17 cellular contexts compared by ENCODE assay signal in the genomic region with DNA sequence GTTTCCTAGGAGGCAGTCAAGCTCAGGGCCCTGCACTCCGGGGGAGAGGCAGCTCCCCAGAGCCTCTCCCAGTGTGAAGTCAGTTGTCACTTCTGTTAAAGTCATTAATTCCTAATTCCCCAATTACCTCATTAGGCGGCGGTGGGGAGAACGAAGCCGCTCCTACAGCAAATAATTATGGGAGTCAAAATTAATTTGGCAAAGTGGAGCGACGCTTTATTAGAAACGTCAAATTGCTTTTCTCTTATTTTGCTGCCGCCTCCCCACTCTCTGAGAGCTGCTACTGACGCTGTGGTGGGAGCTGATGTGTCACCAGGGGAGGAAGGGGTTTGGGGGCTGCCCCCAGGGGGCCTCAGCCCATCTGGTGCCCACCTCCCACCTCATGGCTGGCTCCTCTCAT. TPM values are rescaled to one million over a fixed set of nuclear protein-coding genes. Genes with fewer than 3 reads are reported as not detected.
DNase-seq lines count a peak whose midpoint lies in the region; ATAC-seq and TF ChIP-seq lines count a peak whose summit lies in the region.
"Had no signal": no experiment of that assay in that cellular context is flagged by ENCODE, and none has a peak within 500 bp of the region (broad histone marks: within the 10 kb centered on the region; RNA-seq: fewer than 3 reads in every experiment).

No MANE protein-coding gene starts in this region.

- no peak for ATAC-seq in CD8-positive, alpha-beta T cell
- no peak for ATAC-seq in esophagus mucosa

- H3K36me3 ChIP-seq in BLaER1 treated with 17β-estradiol and CSF1 and Interleukin-3, amounts not matched to agents 10 nM and 100 nM, result no peaks in the 10 kb centered on the region
- no peaks in the 10 kb centered on the region for H3K36me3 ChIP-seq in CD8-positive, alpha-beta T cell (ENCODE audit: insufficient read depth, low read length)

- no peak overlapping the region for H3K4me3 ChIP-seq in BLaER1 treated with 17β-estradiol and CSF1 and Interleukin-3, amounts not matched to agents 10 nM and 100 nM
- peak overlapping the region in 5 of 59 donors; percentile 1 to 24 (median 12) for H3K4me3 ChIP-seq in dorsolateral prefrontal cortex
- no peak overlapping the region for H3K4me3 ChIP-seq in CD8-positive, alpha-beta T cell (ENCODE audit: low read depth, low read length)

- H3K27ac Mint-ChIP-seq in CD8-positive, alpha-beta T cell, result no peak overlapping the region
- H3K27ac Mint-ChIP-seq: B cell; CD4-positive, alpha-beta T cell had no signal

- intact Hi-C loops in dorsolateral prefrontal cortex (cut with DNase I), result loop anchor here in 1 of 2 donors (10.0 kb wide), 1 partner anchor 268 kb away; no protein-coding TSS in a partner anchor
- intact Hi-C loops in CD8-positive, alpha-beta T cell (cut with DNase I, micrococcal nuclease), result no loop called here

- H3K4me2 ChIP-seq in BLaER1 treated with 17β-estradiol and CSF1 and Interleukin-3, amounts not matched to agents 10 nM and 100 nM, result peak overlapping the region; percentile 45 to 98 (median 90); a peak in 21 of 22 replicates

- peaks cover 39 to 95% (median 74%) of the 10 kb centered on the region in 10 experiments for H3K4me1 ChIP-seq in BLaER1 treated with 17β-estradiol and CSF1 and Interleukin-3, amounts not matched to agents 10 nM and 100 nM
- peaks cover 13% of the 10 kb centered on the region for H3K4me1 ChIP-seq in CD8-positive, alpha-beta T cell (ENCODE audit: insufficient read depth, low read length)

- H3K4me1 Mint-ChIP-seq in CD8-positive, alpha-beta T cell (ENCODE audit: low read depth), result peaks cover 11% of the 10 kb centered on the region

- no peak overlapping the region for H3K27ac ChIP-seq in BLaER1 treated with 17β-estradiol and CSF1 and Interleukin-3, amounts not matched to agents 10 nM and 100 nM
- peak overlapping the region; percentile 71 for H3K27ac ChIP-seq in caudate nucleus (ENCODE audit: low read depth, low read length)
- peak overlapping the region in 37 of 59 donors; percentile 3 to 79 (median 41) for H3K27ac ChIP-seq in dorsolateral prefrontal cortex
- no peak overlapping the region for H3K27ac ChIP-seq in CD8-positive, alpha-beta T cell (ENCODE audit: low read depth, low read length)
- H3K27ac ChIP-seq: C4-2B had no signal

- H3K9ac ChIP-seq in BLaER1 treated with 17β-estradiol and CSF1 and Interleukin-3, amounts not matched to agents 10 nM and 100 nM, result peak overlapping the region in 2 of 11 experiments; percentile 0 to 25; a peak in 2 of 22 replicates

- CTCF ChIA-PET in CD8-positive, alpha-beta T cell (lab: Charles Lee), result no interaction called here

- DNase-seq in caudate nucleus (lab: John Stamatoyannopoulos, UW) (peak in 10 of 61 donors; percentile 39 to 85 (median 64)), dorsolateral prefrontal cortex (no peak), H4 (ENCODE audit: low spot score) (no peak), occipital lobe (lab: John Stamatoyannopoulos, UW) (no peak)
- DNase-seq in CD8-positive, alpha-beta T cell, result no peak
- DNase-seq: 8988T; ACHN; CD4-positive, alpha-beta T cell; CD8-positive, alpha-beta memory T cell; COR-L47; DMS79 treated with DMSO at 0.1 percent for 48 hours; GF-D8 had no signal

- no peak for TF ChIP-seq CTCF in dorsolateral prefrontal cortex (IDR thresholded peaks at IDR 0.05 in 54 of 56, conservative IDR thresholded peaks at IDR 0.05 in 2 of 56; ENCODE audit: low read depth in 1 of 56, partially characterized antibody in 56 of 56)
- no peak for TF ChIP-seq CTCF in CD8-positive, alpha-beta T cell (IDR thresholded peaks at IDR 0.05)

- H3K9me3 ChIP-seq in BLaER1 treated with 17β-estradiol and CSF1 and Interleukin-3, amounts not matched to agents 10 nM and 100 nM (replicated peaks in 1 of 11), result no peaks in the 10 kb centered on the region
- H3K9me3 ChIP-seq in CD8-positive, alpha-beta T cell (ENCODE audit: low read length), result no peaks in the 10 kb centered on the region

- no peaks in the 10 kb centered on the region for H3K9me3 Mint-ChIP-seq in CD8-positive, alpha-beta T cell
- H3K9me3 Mint-ChIP-seq: CD4-positive, alpha-beta T cell; CD8-positive, alpha-beta memory T cell had no signal

- H3K4me3 Mint-ChIP-seq in CD8-positive, alpha-beta T cell, result no peak overlapping the region
- H3K4me3 Mint-ChIP-seq: B cell; CD4-positive, alpha-beta T cell had no signal

- H4K20me1 ChIP-seq in BLaER1 treated with 17β-estradiol and CSF1 and Interleukin-3, amounts not matched to agents 10 nM and 100 nM, result peaks cover 0 to 32% (median 0%) of the 10 kb centered on the region in 11 experiments; a peak in 5 of 22 replicates

- H3K27me3 Mint-ChIP-seq in CD8-positive, alpha-beta T cell (ENCODE audit: low read depth), result peaks cover 16% of the 10 kb centered on the region

- POLR2A ChIA-PET in CD8-positive, alpha-beta T cell (lab: Charles Lee), result no interaction called here

- peaks cover 0 to 9% (median 0%) of the 10 kb centered on the region in 11 experiments; a peak in 10 of 22 replicates for H3K27me3 ChIP-seq in BLaER1 treated with 17β-estradiol and CSF1 and Interleukin-3, amounts not matched to agents 10 nM and 100 nM
- no peaks in the 10 kb centered on the region for H3K27me3 ChIP-seq in dorsolateral prefrontal cortex
- no peaks in the 10 kb centered on the region for H3K27me3 ChIP-seq in CD8-positive, alpha-beta T cell (ENCODE audit: insufficient read depth, low read length)

- no peaks in the 10 kb centered on the region for H3K36me3 Mint-ChIP-seq in CD8-positive, alpha-beta T cell
- H3K36me3 Mint-ChIP-seq: CD8-positive, alpha-beta memory T cell had no signal

RNA-seq across cellular contexts. Expression of gene SLC22A12, which starts 41.6 kb away (rescaled TPM):
- not detected for total RNA-seq in dorsolateral prefrontal cortex
- total RNA-seq in CD8-positive, alpha-beta T cell, result not detected
- not detected for total RNA-seq in esophagus mucosa
- not detected in 2 replicates for total RNA-seq in H4 (2014; rRNA removed; shearing (Covaris generic))
- not detected for total RNA-seq in occipital lobe
- total RNA-seq: A673; B cell; CD4-positive, alpha-beta T cell; CD8-positive, alpha-beta memory T cell had no signal

Comparison
In these comparisons a context has a peak if more than half of its experiments do, and no peak if none do; other contexts are left out.
1. H3K27ac ChIP-seq: peak in caudate nucleus (single experiment) and dorsolateral prefrontal cortex (37 of 59); none in BLaER1 treated with 17β-estradiol and CSF1 and Interleukin-3, amounts not matched to agents 10 nM and 100 nM (0 of 11) and CD8-positive, alpha-beta T cell (single experiment).